In the genomic region with DNA sequence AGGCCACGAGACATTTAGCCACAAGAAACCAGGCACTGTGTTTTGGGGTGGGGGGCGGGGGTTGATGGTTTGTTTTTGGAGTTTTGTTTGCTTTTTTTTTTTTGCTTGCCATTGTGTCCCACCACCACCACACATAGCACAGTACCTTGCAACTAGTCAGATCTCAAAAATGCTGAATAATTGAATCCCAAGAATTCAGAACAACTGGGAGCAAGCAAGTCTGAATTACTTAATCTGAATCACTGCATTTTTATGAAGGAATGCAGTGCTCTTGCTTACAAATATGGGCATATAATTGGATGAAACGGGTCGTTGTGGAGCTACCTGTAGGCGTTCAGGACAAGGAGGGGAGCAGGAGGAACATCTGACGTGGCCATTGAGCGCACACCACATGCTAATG, we compare ENCODE assay signal across 22 cellular contexts.
"Had no signal": no experiment of that assay in that cellular context is flagged by ENCODE, and none has a peak within 500 bp of the region (broad histone marks: within the 10 kb centered on the region; RNA-seq: fewer than 3 reads in every experiment).

No MANE protein-coding gene starts in this region.

- H3K9me3 ChIP-seq: SJCRH30 had no signal

- H3K27me3 Mint-ChIP-seq: IgD-negative memory B cell had no signal

- H3K36me3 ChIP-seq: SJCRH30 had no signal

- DNase-seq: KBM-7, MV-4-11, NCI-H1092, NCI-H1105 treated with DMSO at 0.1 percent for 48 hours, NCI-H1417 treated with DMSO at 0.1 percent for 48 hours, NCI-H146, NCI-H1694 treated with DMSO at 0.1 percent for 48 hours, NCI-H1930, NCI-H2081, NCI-H2107, NCI-H2227 treated with DMSO at 0.1 percent for 48 hours, NCI-H524, NCI-H526 treated with DMSO at 0.1 percent for 48 hours, NCI-H774, PC-3, SHP77 treated with DMSO at 0.1 percent for 48 hours, SJCRH30 had no signal

- H3K27me3 ChIP-seq: SJCRH30 had no signal

- H3K4me3 ChIP-seq: SJCRH30 had no signal

- H3K27ac ChIP-seq: RWPE1, SJCRH30 had no signal

- H3K4me1 ChIP-seq: SJCRH30 had no signal

- H3K27ac Mint-ChIP-seq: IgD-negative memory B cell had no signal

- FAIRE-seq: HepG2 had no signal

- H3K36me3 Mint-ChIP-seq: IgD-negative memory B cell had no signal

- H3K4me1 Mint-ChIP-seq: IgD-negative memory B cell had no signal

- H3K4me3 Mint-ChIP-seq: IgD-negative memory B cell had no signal

- ATAC-seq: HepG2, Panc1, PC-3, SK-N-SH treated with all-trans-retinoic acid at 6 μM for 48 hours had no signal
